8 cellular contexts compared by ENCODE assay signal in genomic region chr2:236512902-236513433, GRCh38. TPM values are rescaled to one million over a fixed set of nuclear protein-coding genes. Genes with fewer than 3 reads are reported as not detected.
DNase-seq lines count a peak whose midpoint lies in the region; ATAC-seq and TF ChIP-seq lines count a peak whose summit lies in the region.

No MANE protein-coding gene starts in this region.

- no peaks in the 10 kb centered on the region for H3K9me2 ChIP-seq in SK-N-SH

- TF ChIP-seq EP300 in SK-N-SH (IDR thresholded peaks at IDR 0.05; ENCODE audit: borderline replicate concordance in 1 of 2, low read depth in 1 of 2, low read length in 1 of 2) = no peak

- DNase-seq in AG08396 (ENCODE audit: low spot score) = peak; percentile 70
- DNase-seq in SK-N-SH = peak; percentile 72
- DNase-seq in activated naive CD4-positive, alpha-beta T cell treated with anti-CD3 and anti-CD28 coated beads, Interleukin-2, amount 50 U/mL, for 16 hours = peak; percentile 72
- peak; percentile 83 for DNase-seq in right atrium auricular region (ENCODE audit: low spot score)
- DNase-seq in smooth muscle cell (lab: John Stamatoyannopoulos, UW; ENCODE audit: unreplicated experiment) = no peak

- peak; percentile 66 for TF ChIP-seq RAD21 in SK-N-SH (IDR thresholded peaks at IDR 0.05; ENCODE audit: low read length)

- no peaks in the 10 kb centered on the region for H3K4me1 ChIP-seq in SK-N-SH (ENCODE audit: control insufficient read depth in 1 of 2, insufficient read depth in 2 of 2, low read depth in 1 of 2, low read length in 1 of 2)
- peaks cover 0 to 8% of the 10 kb centered on the region in 2 donors for H3K4me1 ChIP-seq in right atrium auricular region
- H3K4me1 ChIP-seq in smooth muscle cell (ENCODE audit: low read depth) = no peaks in the 10 kb centered on the region

- CTCF ChIA-PET in SK-N-SH (lab: Yijun Ruan, JAX) = interaction anchor here (0.6 to 4.8 kb wide), 35 partner anchors 9 to 1059 kb away, joined by 3 to 74 read pairs (median 4); partner anchors contain the start of gene ACKR3

- H3F3A ChIP-seq in SK-N-SH (replicated peaks; ENCODE audit: insufficient read depth) = no peaks in the 10 kb centered on the region
- H3F3A ChIP-seq in smooth muscle cell (ENCODE audit: low read depth) = no peaks in the 10 kb centered on the region

- H3K79me2 ChIP-seq in SK-N-SH (ENCODE audit: insufficient read depth) = no peaks in the 10 kb centered on the region
- H3K79me2 ChIP-seq in smooth muscle cell (ENCODE audit: low read depth) = no peaks in the 10 kb centered on the region

- ATAC-seq in GM18511 (IDR thresholded peaks at IDR 0.05; ENCODE audit: unreplicated experiment) (peak; percentile 85), HG03442 (IDR thresholded peaks at IDR 0.05; ENCODE audit: unreplicated experiment) (peak; percentile 59), HG03135 (IDR thresholded peaks at IDR 0.05; ENCODE audit: unreplicated experiment) (no peak)

- POLR2A ChIA-PET in SK-N-SH (lab: Yijun Ruan, JAX) = no interaction called here

- H3K36me3 ChIP-seq in SK-N-SH (replicated peaks in 1 of 2; ENCODE audit: control insufficient read depth in 1 of 2, insufficient read depth in 2 of 2, low read length in 1 of 2) (no peaks in the 10 kb centered on the region), right atrium auricular region (no peaks in the 10 kb centered on the region), smooth muscle cell (ENCODE audit: low read depth) (no peaks in the 10 kb centered on the region)

- H3K9me3 ChIP-seq in SK-N-SH = no peaks in the 10 kb centered on the region
- no peaks in the 10 kb centered on the region for H3K9me3 ChIP-seq in right atrium auricular region
- no peaks in the 10 kb centered on the region for H3K9me3 ChIP-seq in smooth muscle cell (replicated peaks; ENCODE audit: low read depth)

- H4K20me1 ChIP-seq in SK-N-SH (ENCODE audit: insufficient read depth) = no peaks in the 10 kb centered on the region
- H4K20me1 ChIP-seq in smooth muscle cell (ENCODE audit: low read depth) = no peaks in the 10 kb centered on the region

- H3K27ac ChIP-seq in SK-N-SH (ENCODE audit: low read depth in 2 of 2, low read length in 1 of 2) (no peak overlapping the region), right atrium auricular region (no peak overlapping the region), smooth muscle cell (ENCODE audit: low read depth) (no peak overlapping the region)

- WGBS in SK-N-SH (ENCODE audit: low lambda C conversion rate) = 26% methylated on average over 7 of the region's 7 CpGs
- 27% methylated on average over 7 of the region's 7 CpGs for WGBS in smooth muscle cell (ENCODE audit: low lambda C conversion rate)

- H3K4me3 ChIP-seq in SK-N-SH (ENCODE audit: low read depth in 2 of 2, low read length in 1 of 2) (no peak overlapping the region; a peak in 1 of 4 replicates), right atrium auricular region (no peak overlapping the region), smooth muscle cell (no peak overlapping the region)

- no peaks in the 10 kb centered on the region; the same call in 1 of the 2 replicates for H3K27me3 ChIP-seq in SK-N-SH (ENCODE audit: insufficient read depth)
- H3K27me3 ChIP-seq in right atrium auricular region = no peaks in the 10 kb centered on the region
- no peaks in the 10 kb centered on the region for H3K27me3 ChIP-seq in smooth muscle cell (ENCODE audit: low read depth)

- no peak overlapping the region for H3K4me2 ChIP-seq in SK-N-SH
- H3K4me2 ChIP-seq in smooth muscle cell = no peak overlapping the region

- peak; percentile 61 for TF ChIP-seq CTCF in SK-N-SH (IDR thresholded peaks at IDR 0.05)
- TF ChIP-seq CTCF in right atrium auricular region (IDR thresholded peaks at IDR 0.05) = peak; percentile 82 to 93
- TF ChIP-seq CTCF in smooth muscle cell (IDR thresholded peaks at IDR 0.05; ENCODE audit: borderline replicate concordance, insufficient read depth, poor library complexity, severe bottlenecking) = peak; percentile 65

- H3K9ac ChIP-seq in SK-N-SH = no peak overlapping the region
- no peak overlapping the region for H3K9ac ChIP-seq in smooth muscle cell (ENCODE audit: low read depth)

- no peak overlapping the region for H2AFZ ChIP-seq in SK-N-SH (ENCODE audit: low read depth)
- no peak overlapping the region for H2AFZ ChIP-seq in smooth muscle cell (ENCODE audit: low read depth)

TF ChIP-seq in SK-N-SH, 30 proteins besides CTCF, POLR2A, EP300 and RAD21:
- TF ChIP-seq REST (IDR thresholded peaks at IDR 0.05; ENCODE audit: low read depth, low read length) (no peak), FOXM1 (IDR thresholded peaks at IDR 0.05; ENCODE audit: low read depth) (no peak), SMC3 (IDR thresholded peaks at IDR 0.05; ENCODE audit: low read depth, low read length) (peak; percentile 65), TAF1 (IDR thresholded peaks at IDR 0.05; ENCODE audit: borderline replicate concordance, low read depth, low read length) (no peak), TCF12 (IDR thresholded peaks at IDR 0.05) (no peak), ZBTB33 (IDR thresholded peaks at IDR 0.05; ENCODE audit: borderline replicate concordance, low read depth) (no peak), POLR2AphosphoS5 (IDR thresholded peaks at IDR 0.05; ENCODE audit: low read depth, low read length) (no peak)
TF ChIP-seq in SK-N-SH: peak in this region for 1.

RNA-seq across cellular contexts. Expression of gene ACKR3, which starts 56.7 kb away (rescaled TPM):
- not detected in 2 replicates for polyA plus RNA-seq in SK-N-SH (2012; rRNA removed)
- 0.05 and 0.08 TPM in 2 replicates for polyA plus RNA-seq in SK-N-SH (2012; cell fraction: cytosol; rRNA removed)
- 0.08 and 0.23 TPM in 2 replicates for polyA plus RNA-seq in SK-N-SH (2012; cell fraction: nucleus; rRNA removed)
- total RNA-seq in right atrium auricular region = 10 to 100 TPM; 49.7 to 60.5 TPM
- total RNA-seq in smooth muscle cell = 63.0 and 72.5 TPM in 2 replicates
- polyA plus RNA-seq in smooth muscle cell = 44.6 and 72.5 TPM in 2 replicates
